21 cellular contexts compared by ENCODE assay signal in the genomic region with DNA sequence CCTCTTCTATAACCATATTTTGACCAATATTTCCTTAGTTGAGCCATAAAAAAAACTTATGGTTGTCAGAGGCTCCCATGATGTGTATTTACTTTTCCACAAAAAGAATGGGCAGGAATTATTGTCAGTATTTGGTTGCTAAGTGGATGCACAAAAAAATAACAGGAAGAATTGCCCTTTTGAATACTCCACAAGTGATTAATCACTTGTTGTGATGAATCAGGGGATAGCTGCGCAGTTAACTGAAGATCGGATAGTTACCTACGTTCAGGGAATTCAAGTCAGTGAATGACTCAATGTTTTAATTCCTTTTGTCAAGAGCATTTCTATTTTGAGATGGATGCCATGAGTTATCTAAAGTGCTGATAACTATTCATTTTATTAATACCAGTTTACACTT.
A peak's percentile ranks its signal among the peaks of the same experiment; 100 is the strongest.
DNase-seq lines count a peak whose midpoint lies in the region; ATAC-seq, FAIRE-seq and TF ChIP-seq lines count a peak whose summit lies in the region.
"Had no signal": no experiment of that assay in that cellular context is flagged by ENCODE, and none has a peak within 500 bp of the region (broad histone marks: within the 10 kb centered on the region; RNA-seq: fewer than 3 reads in every experiment).

No MANE protein-coding gene starts in this region.

- H3K9me3 ChIP-seq in heart right ventricle: peaks cover 0 to 4% (median 0%) of the 10 kb centered on the region in 11 donors
- no peaks in the 10 kb centered on the region for H3K9me3 ChIP-seq in right atrium auricular region
- no peaks in the 10 kb centered on the region for H3K9me3 ChIP-seq in SK-N-SH
- H3K9me3 ChIP-seq: gastrocnemius medialis, thyroid gland had no signal

- no peaks in the 10 kb centered on the region for H3K9me2 ChIP-seq in SK-N-SH

- FAIRE-seq in urothelium cell line (lab: Jason Lieb, UNC): no peak

- no peak overlapping the region for H3K9ac ChIP-seq in SK-N-SH

- no peaks in the 10 kb centered on the region for H3K36me3 Mint-ChIP-seq in activated naive CD8-positive, alpha-beta T cell treated with anti-CD3 and anti-CD28 coated beads for 36 hours
- H3K36me3 Mint-ChIP-seq in T-helper 2 cell treated with Interferon-gamma antibody and Interleukin-4, amounts not matched to agents 5 μg/mL and 100 μg/mL, for 36 hours (ENCODE audit: low read depth): no peaks in the 10 kb centered on the region
- H3K36me3 Mint-ChIP-seq: brain, immature natural killer cell, mesothelial cell of epicardium, WTC11 had no signal

- H4K20me1 ChIP-seq in SK-N-SH (ENCODE audit: insufficient read depth): no peaks in the 10 kb centered on the region

- H3K4me1 Mint-ChIP-seq in activated naive CD8-positive, alpha-beta T cell treated with anti-CD3 and anti-CD28 coated beads for 36 hours: no peaks in the 10 kb centered on the region
- no peaks in the 10 kb centered on the region for H3K4me1 Mint-ChIP-seq in T-helper 2 cell treated with Interferon-gamma antibody and Interleukin-4, amounts not matched to agents 5 μg/mL and 100 μg/mL, for 36 hours (ENCODE audit: low read depth)
- H3K4me1 Mint-ChIP-seq: brain, immature natural killer cell, WTC11 had no signal

- H3K27ac Mint-ChIP-seq in activated naive CD8-positive, alpha-beta T cell treated with anti-CD3 and anti-CD28 coated beads for 36 hours: no peak overlapping the region
- no peak overlapping the region for H3K27ac Mint-ChIP-seq in T-helper 2 cell treated with Interferon-gamma antibody and Interleukin-4, amounts not matched to agents 5 μg/mL and 100 μg/mL, for 36 hours
- H3K27ac Mint-ChIP-seq: brain; effector memory CD8-positive, alpha-beta T cell; immature natural killer cell; mesothelial cell of epicardium; WTC11 had no signal

- 38 to 60% methylated on average over 3 of the region's 3 CpGs for WGBS in heart right ventricle, 2 donors
- 25% methylated on average over 3 of the region's 3 CpGs for WGBS in SK-N-SH (ENCODE audit: low lambda C conversion rate)

- H3K4me3 Mint-ChIP-seq in activated naive CD8-positive, alpha-beta T cell treated with anti-CD3 and anti-CD28 coated beads for 36 hours: no peak overlapping the region
- no peak overlapping the region for H3K4me3 Mint-ChIP-seq in T-helper 2 cell treated with Interferon-gamma antibody and Interleukin-4, amounts not matched to agents 5 μg/mL and 100 μg/mL, for 36 hours
- H3K4me3 Mint-ChIP-seq: brain; effector memory CD8-positive, alpha-beta T cell; immature natural killer cell; mesothelial cell of epicardium; WTC11 had no signal

- no peak overlapping the region for H2AFZ ChIP-seq in SK-N-SH (ENCODE audit: low read depth)

- H3K27ac ChIP-seq in heart right ventricle (peak overlapping the region in 5 of 10 donors; percentile 5 to 57 (median 45)), right atrium auricular region (peak overlapping the region in 1 of 2 donors; percentile 75), SK-N-SH (ENCODE audit: low read depth in 2 of 2, low read length in 1 of 2) (peak overlapping the region in 1 of 2 experiments; percentile 77; a peak in 2 of 4 replicates)
- H3K27ac ChIP-seq: gastrocnemius medialis, thyroid gland had no signal

- peaks cover under 1% of the 10 kb centered on the region for H3K9me3 Mint-ChIP-seq in activated naive CD8-positive, alpha-beta T cell treated with anti-CD3 and anti-CD28 coated beads for 36 hours
- H3K9me3 Mint-ChIP-seq in T-helper 2 cell treated with Interferon-gamma antibody and Interleukin-4, amounts not matched to agents 5 μg/mL and 100 μg/mL, for 36 hours: no peaks in the 10 kb centered on the region
- H3K9me3 Mint-ChIP-seq: WTC11 had no signal

- no peaks in the 10 kb centered on the region for H3K36me3 ChIP-seq in heart right ventricle
- no peaks in the 10 kb centered on the region for H3K36me3 ChIP-seq in right atrium auricular region
- H3K36me3 ChIP-seq in SK-N-SH (replicated peaks in 1 of 2; ENCODE audit: control insufficient read depth in 1 of 2, insufficient read depth in 2 of 2, low read length in 1 of 2): no peaks in the 10 kb centered on the region
- H3K36me3 ChIP-seq: gastrocnemius medialis, thyroid gland had no signal

- POLR2A ChIA-PET in SK-N-SH (lab: Yijun Ruan, JAX): no interaction called here

- H3F3A ChIP-seq in SK-N-SH (replicated peaks; ENCODE audit: insufficient read depth): peaks cover 6% of the 10 kb centered on the region

- peak in 1 of 2 experiments; percentile 66; a peak in 2 of 4 replicates for TF ChIP-seq EP300 in SK-N-SH (IDR thresholded peaks at IDR 0.05; ENCODE audit: borderline replicate concordance in 1 of 2, low read depth in 1 of 2, low read length in 1 of 2)

- TF ChIP-seq CTCF in heart right ventricle (IDR thresholded peaks at IDR 0.05): no peak
- TF ChIP-seq CTCF in right atrium auricular region (IDR thresholded peaks at IDR 0.05): no peak
- no peak for TF ChIP-seq CTCF in SK-N-SH (IDR thresholded peaks at IDR 0.05)
- TF ChIP-seq CTCF in fibroblast of villous mesenchyme (IDR thresholded peaks at IDR 0.05; ENCODE audit: insufficient read depth, low read depth, low read length): no peak

- H3K4me3 ChIP-seq in heart right ventricle: no peak overlapping the region
- H3K4me3 ChIP-seq in right atrium auricular region: no peak overlapping the region
- no peak overlapping the region for H3K4me3 ChIP-seq in SK-N-SH (ENCODE audit: low read depth in 2 of 2, low read length in 1 of 2)
- no peak overlapping the region for H3K4me3 ChIP-seq in fibroblast of villous mesenchyme (ENCODE audit: low read depth, low read length)
- H3K4me3 ChIP-seq: gastrocnemius medialis, thyroid gland had no signal

- H3K27me3 ChIP-seq in heart right ventricle (no peaks in the 10 kb centered on the region), right atrium auricular region (no peaks in the 10 kb centered on the region), SK-N-SH (ENCODE audit: insufficient read depth) (no peaks in the 10 kb centered on the region)
- H3K27me3 ChIP-seq: gastrocnemius medialis, thyroid gland had no signal

- no peak overlapping the region for H3K4me2 ChIP-seq in SK-N-SH

- H3K4me1 ChIP-seq in heart right ventricle (no peaks in the 10 kb centered on the region), right atrium auricular region (no peaks in the 10 kb centered on the region), SK-N-SH (ENCODE audit: control insufficient read depth in 1 of 2, insufficient read depth in 2 of 2, low read depth in 1 of 2, low read length in 1 of 2) (no peaks in the 10 kb centered on the region; a peak in 1 of 4 replicates)
- H3K4me1 ChIP-seq: gastrocnemius medialis, thyroid gland had no signal

- ATAC-seq in heart right ventricle: peak in 5 of 8 donors; percentile 33 to 86 (median 47)
- ATAC-seq: effector memory CD8-positive, alpha-beta T cell; gastrocnemius medialis; WTC11 had no signal

- H3K79me2 ChIP-seq in SK-N-SH (ENCODE audit: insufficient read depth): no peaks in the 10 kb centered on the region

- no peaks in the 10 kb centered on the region for H3K27me3 Mint-ChIP-seq in activated naive CD8-positive, alpha-beta T cell treated with anti-CD3 and anti-CD28 coated beads for 36 hours
- no peaks in the 10 kb centered on the region for H3K27me3 Mint-ChIP-seq in T-helper 2 cell treated with Interferon-gamma antibody and Interleukin-4, amounts not matched to agents 5 μg/mL and 100 μg/mL, for 36 hours (ENCODE audit: low read depth)
- H3K27me3 Mint-ChIP-seq: effector memory CD8-positive, alpha-beta T cell had no signal

- TF ChIP-seq RAD21 in SK-N-SH (IDR thresholded peaks at IDR 0.05; ENCODE audit: low read length): no peak

- intact Hi-C loops in heart right ventricle (cut with DNase I): loop anchor here in 2 of 10 donors (5.0 to 10.0 kb wide), 2 partner anchors 83 to 96 kb away; no protein-coding TSS in a partner anchor

- CTCF ChIA-PET in SK-N-SH (lab: Yijun Ruan, JAX): no interaction called here

- DNase-seq in heart right ventricle (no peak), right atrium auricular region (ENCODE audit: low spot score) (no peak), SK-N-SH (no peak), fibroblast of villous mesenchyme (ENCODE audit: low read depth) (peak; percentile 8), urothelium cell line (ENCODE audit: low spot score) (peak; percentile 53), mucosa of gallbladder (ENCODE audit: low spot score) (no peak)
- no peak for DNase-seq in activated naive CD8-positive, alpha-beta T cell treated with anti-CD3 and anti-CD28 coated beads for 36 hours
- DNase-seq in T-helper 2 cell treated with Interferon-gamma antibody and Interleukin-4, amounts not matched to agents 5 μg/mL and 100 μg/mL, for 36 hours (ENCODE audit: low spot score): no peak
- DNase-seq: activated effector memory CD4-positive, alpha-beta T cell treated with anti-CD3 and anti-CD28 coated beads, Interleukin-2, amount 50 U/mL, for 16 hours; DMS 273 treated with DMSO at 0.1 percent for 48 hours; effector memory CD8-positive, alpha-beta T cell; gastrocnemius medialis; GOT3; immature natural killer cell; KBM-7; NCI-H2227 treated with DMSO at 0.1 percent for 48 hours; stimulated activated CD4-positive, alpha-beta T cell treated with anti-CD3 and anti-CD28 coated beads, Interleukin-4, amount 100 ng/mL, for 4 hours; thyroid gland had no signal

TF ChIP-seq in SK-N-SH, 30 proteins besides CTCF, POLR2A, EP300 and RAD21 (continues in another document):
- TF ChIP-seq RFX5 (IDR thresholded peaks at IDR 0.05; ENCODE audit: low read length) (no peak), FOSL2 (IDR thresholded peaks at IDR 0.05; ENCODE audit: borderline replicate concordance, low read depth) (peak; percentile 87), FOXM1 (IDR thresholded peaks at IDR 0.05; ENCODE audit: low read depth) (peak; percentile 42; the same call in 1 of the 2 replicates), TEAD4 (IDR thresholded peaks at IDR 0.05; ENCODE audit: borderline replicate concordance, insufficient read depth) (peak; percentile 52; the same call in 1 of the 2 replicates), TCF12 (IDR thresholded peaks at IDR 0.05) (peak; percentile 59), GABPA (IDR thresholded peaks at IDR 0.05; ENCODE audit: low read depth) (no peak), MEF2A (IDR thresholded peaks at IDR 0.05; ENCODE audit: borderline replicate concordance, low read depth) (peak; percentile 20; the same call in 1 of the 2 replicates)
- TF ChIP-seq, protein P1, sequence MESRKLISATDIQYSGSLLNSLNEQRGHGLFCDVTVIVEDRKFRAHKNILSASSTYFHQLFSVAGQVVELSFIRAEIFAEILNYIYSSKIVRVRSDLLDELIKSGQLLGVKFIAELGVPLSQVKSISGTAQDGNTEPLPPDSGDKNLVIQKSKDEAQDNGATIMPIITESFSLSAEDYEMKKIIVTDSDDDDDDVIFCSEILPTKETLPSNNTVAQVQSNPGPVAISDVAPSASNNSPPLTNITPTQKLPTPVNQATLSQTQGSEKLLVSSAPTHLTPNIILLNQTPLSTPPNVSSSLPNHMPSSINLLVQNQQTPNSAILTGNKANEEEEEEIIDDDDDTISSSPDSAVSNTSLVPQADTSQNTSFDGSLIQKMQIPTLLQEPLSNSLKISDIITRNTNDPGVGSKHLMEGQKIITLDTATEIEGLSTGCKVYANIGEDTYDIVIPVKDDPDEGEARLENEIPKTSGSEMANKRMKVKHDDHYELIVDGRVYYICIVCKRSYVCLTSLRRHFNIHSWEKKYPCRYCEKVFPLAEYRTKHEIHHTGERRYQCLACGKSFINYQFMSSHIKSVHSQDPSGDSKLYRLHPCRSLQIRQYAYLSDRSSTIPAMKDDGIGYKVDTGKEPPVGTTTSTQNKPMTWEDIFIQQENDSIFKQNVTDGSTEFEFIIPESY (IDR thresholded peaks at IDR 0.05; ENCODE audit: borderline replicate concordance, low read depth): 0 out of 2 replicates have a peak, but pooled peaks have one; percentile 36

Comparison
In these comparisons a context has a peak if more than half of its experiments do, and no peak if none do; other contexts are left out.
1. DNase-seq: peak in fibroblast of villous mesenchyme (single experiment) and urothelium cell line (single experiment); none in heart right ventricle (0 of 2), right atrium auricular region (single experiment), SK-N-SH (single experiment), mucosa of gallbladder (single experiment), activated naive CD8-positive, alpha-beta T cell treated with anti-CD3 and anti-CD28 coated beads for 36 hours (single experiment) and T-helper 2 cell treated with Interferon-gamma antibody and Interleukin-4, amounts not matched to agents 5 μg/mL and 100 μg/mL, for 36 hours (single experiment).